34 cellular contexts compared by ENCODE assay signal in the genomic region with DNA sequence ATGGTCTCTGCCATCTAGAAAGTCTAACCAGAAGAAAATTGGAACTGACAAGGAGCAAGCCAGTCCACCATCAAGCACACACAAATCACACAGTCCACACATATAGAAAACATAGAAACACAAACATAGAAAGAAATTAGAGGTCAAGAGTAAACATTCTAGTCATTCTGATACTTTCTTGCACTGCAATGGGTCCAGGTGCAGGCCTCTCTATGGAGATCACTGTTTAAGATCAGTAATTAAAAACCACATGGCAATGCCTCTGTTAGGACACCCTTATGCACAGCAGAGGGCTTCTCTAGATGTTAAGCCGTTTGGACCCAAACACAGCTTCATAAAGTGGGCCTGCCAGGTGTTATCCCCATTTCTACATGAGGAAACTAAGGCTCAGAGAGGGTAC. TPM values are rescaled to one million over a fixed set of nuclear protein-coding genes. Genes with fewer than 3 reads are reported as not detected.
DNase-seq lines count a peak whose midpoint lies in the region; ATAC-seq, FAIRE-seq and TF ChIP-seq lines count a peak whose summit lies in the region.
"Had no signal": no experiment of that assay in that cellular context is flagged by ENCODE, and none has a peak within 500 bp of the region (broad histone marks: within the 10 kb centered on the region; RNA-seq: fewer than 3 reads in every experiment).

No MANE protein-coding gene starts in this region.

- no peaks in the 10 kb centered on the region for H3K4me1 Mint-ChIP-seq in Calu3 (ENCODE audit: low read depth, unreplicated experiment)
- H3K4me1 Mint-ChIP-seq: CD4-positive, alpha-beta memory T cell; IgD-negative memory B cell had no signal

- peaks cover 30% of the 10 kb centered on the region for H3K27me3 Mint-ChIP-seq in Calu3 (ENCODE audit: unreplicated experiment)

- no peaks in the 10 kb centered on the region for H3K79me2 ChIP-seq in K562 (ENCODE audit: control insufficient read depth, insufficient read depth, low read length)

- no TSS peak for BruUV-seq in Calu3 (replicated peaks; lab: Mats Ljungman, UMichigan)
- no TSS peak for BruUV-seq in K562 (replicated peaks; lab: Mats Ljungman, UMichigan)

- TF ChIP-seq EP300 in K562 (IDR thresholded peaks at IDR 0.05; ENCODE audit: low read length), result no peak

- intact Hi-C loops in Calu3 (cut with micrococcal nuclease; ENCODE audit: unreplicated experiment), result no loop called here
- intact Hi-C loops in K562 (cut with micrococcal nuclease), result no loop called here
- intact Hi-C loops in ascending aorta (cut with DNase I), result no loop called here

- H3K4me3 ChIP-seq in HEK293 (ENCODE audit: low read depth, low read length) (no peak overlapping the region), K562 (no peak overlapping the region), ascending aorta (no peak overlapping the region)
- H3K4me3 ChIP-seq: A549; BLaER1 treated with 17β-estradiol and CSF1 and Interleukin-3, amounts not matched to agents 10 nM and 100 nM; GM23338; HAP-1; SJCRH30 had no signal

- H3K36me3 ChIP-seq in HEK293 (ENCODE audit: control insufficient read depth in 2 of 2, insufficient read depth in 1 of 2, low read length in 2 of 2) (no peaks in the 10 kb centered on the region), K562 (ENCODE audit: control insufficient read depth, insufficient read depth, low read length) (no peaks in the 10 kb centered on the region), ascending aorta (no peaks in the 10 kb centered on the region)
- H3K36me3 ChIP-seq: BLaER1 treated with 17β-estradiol and CSF1 and Interleukin-3, amounts not matched to agents 10 nM and 100 nM; HAP-1; SJCRH30 had no signal

- H3K4me1 ChIP-seq in HEK293 (ENCODE audit: control insufficient read depth, insufficient read depth, low read length) (peaks cover 22% of the 10 kb centered on the region), K562 (replicated peaks in 1 of 2; ENCODE audit: control insufficient read depth in 2 of 2, insufficient read depth in 2 of 2, low read length in 2 of 2) (no peaks in the 10 kb centered on the region), ascending aorta (no peaks in the 10 kb centered on the region)
- H3K4me1 ChIP-seq: SJCRH30 had no signal

- peaks cover 2% of the 10 kb centered on the region for H3K9me3 Mint-ChIP-seq in Calu3 (ENCODE audit: low read depth, unreplicated experiment)
- H3K9me3 Mint-ChIP-seq: GM23338; T-cell; T-helper 2 cell treated with Interferon-gamma antibody and Interleukin-4, amounts not matched to agents 5 μg/mL and 100 μg/mL, for 36 hours had no signal

- H4K20me1 ChIP-seq in K562 (replicated peaks; ENCODE audit: control insufficient read depth, insufficient read depth, low read length), result no peaks in the 10 kb centered on the region
- H4K20me1 ChIP-seq: BLaER1 treated with 17β-estradiol and CSF1 and Interleukin-3, amounts not matched to agents 10 nM and 100 nM had no signal

- CTCF ChIA-PET in Calu3 (lab: Charles Lee), result no interaction called here
- CTCF ChIA-PET in HEK293 (lab: Yijun Ruan, JAX), result interaction anchor here (1.2 kb wide), 1 partner anchor 42 kb away, joined by 3 read pairs; no protein-coding TSS in a partner anchor
- CTCF ChIA-PET in K562 (lab: Yijun Ruan, JAX; ENCODE audit: low intra/inter-chr PET ratio), result no interaction called here

- no peak for FAIRE-seq in GM12891 (lab: Jason Lieb, UNC)
- no peak for FAIRE-seq in K562 (lab: Jason Lieb, UNC)
- FAIRE-seq: A549 had no signal

- TF ChIP-seq POLR2A in GM12891 (IDR thresholded peaks at IDR 0.05; ENCODE audit: low read depth, low read length), result no peak
- no peak for TF ChIP-seq POLR2A in K562 (conservative IDR thresholded peaks at IDR 0.05)

- in situ Hi-C loops in K562 (cut with MboI), result no loop called here

- H3K27ac ChIP-seq in HEK293 (ENCODE audit: extremely low read depth, low read depth, low read length) (peak overlapping the region; percentile 83), K562 (ENCODE audit: extremely low read depth, low read depth, low read length) (no peak overlapping the region), ascending aorta (no peak overlapping the region)
- H3K27ac ChIP-seq: BLaER1 treated with 17β-estradiol and CSF1 and Interleukin-3, amounts not matched to agents 10 nM and 100 nM; HL-60; SJCRH30 had no signal

- H2AFZ ChIP-seq in K562 (ENCODE audit: low read depth, low read length), result no peak overlapping the region
- H2AFZ ChIP-seq: GM23338 had no signal

- H3K36me3 Mint-ChIP-seq in Calu3 (ENCODE audit: insufficient read depth, unreplicated experiment), result no peaks in the 10 kb centered on the region
- H3K36me3 Mint-ChIP-seq: CD4-positive, alpha-beta memory T cell; IgD-negative memory B cell; T-cell had no signal

- TF ChIP-seq RAD21 in K562 (CRISPR knock-in tag; conservative IDR thresholded peaks at IDR 0.05 in 1 of 2, IDR thresholded peaks at IDR 0.05 in 1 of 2), result no peak

- H3K9me3 ChIP-seq in HEK293 (ENCODE audit: control insufficient read depth, insufficient read depth, low read depth, low read length) (no peaks in the 10 kb centered on the region), K562 (replicated peaks; ENCODE audit: control insufficient read depth, insufficient read depth, low read depth, low read length) (no peaks in the 10 kb centered on the region; the same call in 1 of the 2 replicates), ascending aorta (no peaks in the 10 kb centered on the region)
- H3K9me3 ChIP-seq: A549; BLaER1 treated with 17β-estradiol and CSF1 and Interleukin-3, amounts not matched to agents 10 nM and 100 nM; HAP-1; SJCRH30 had no signal

- H3K4me3 Mint-ChIP-seq in Calu3 (ENCODE audit: low read depth, unreplicated experiment), result no peak overlapping the region
- H3K4me3 Mint-ChIP-seq: CD4-positive, alpha-beta memory T cell; GM23338; IgD-negative memory B cell; T-cell; T-helper 2 cell treated with Interferon-gamma antibody and Interleukin-4, amounts not matched to agents 5 μg/mL and 100 μg/mL, for 36 hours had no signal

- 0% methylated on average over 1 of the region's 1 CpG for WGBS in K562 (ENCODE audit: insufficient coverage, low coverage, missing lambda C conversion rate)

- H3K27me3 ChIP-seq in K562 (ENCODE audit: control insufficient read depth in 2 of 2, insufficient read depth in 2 of 2, low read length in 2 of 2) (peaks cover 36 to 40% of the 10 kb centered on the region in 2 experiments), ascending aorta (no peaks in the 10 kb centered on the region)
- H3K27me3 ChIP-seq: BLaER1 treated with 17β-estradiol and CSF1 and Interleukin-3, amounts not matched to agents 10 nM and 100 nM; SJCRH30 had no signal

- H3K9ac ChIP-seq in K562 (ENCODE audit: insufficient read depth in 1 of 2, low read depth in 2 of 2, low read length in 2 of 2), result no peak overlapping the region
- H3K9ac ChIP-seq: BLaER1 treated with 17β-estradiol and CSF1 and Interleukin-3, amounts not matched to agents 10 nM and 100 nM had no signal

- POLR2A ChIA-PET in HEK293 (lab: Yijun Ruan, JAX) (no interaction called here), K562 (lab: Yijun Ruan, JAX) (interaction anchor here (0.5 kb wide), 1 partner anchor 495 kb away, joined by 4 read pairs; no protein-coding TSS in a partner anchor)

- no peak for DNase-seq in Calu3
- DNase-seq in GM12891 (ENCODE audit: insufficient read length, low spot score), result peak; percentile 24
- no peak for DNase-seq in K562 (ENCODE audit: extremely low read depth in 1 of 4, low spot score in 3 of 4)
- no peak for DNase-seq in SW 1271 (lab: John Stamatoyannopoulos, UW)
- DNase-seq in ascending aorta (ENCODE audit: low spot score in 2 of 2), result no peak
- no peak for DNase-seq in ureter (ENCODE audit: low spot score)
- no peak for DNase-seq in GM19238 (ENCODE audit: insufficient read length, low spot score)
- DNase-seq: AML-193; CD4-positive, alpha-beta memory T cell; COR-L47; DMS79; EL; GDM1; NCI-H1092; NCI-H1436; NCI-H1930; NCI-H2107; NCI-H446; NCI-H524 treated with DMSO at 0.1 percent for 48 hours; NCI-H82; NK-92 treated with Interleukin-12 subunit alpha and Interleukin-12 subunit beta, amount 100 ng/mL, for 24 hours; PC-3; SJCRH30; T-cell had no signal

- H3K9me1 ChIP-seq in K562 (ENCODE audit: control insufficient read depth, insufficient read depth, low read length), result no peaks in the 10 kb centered on the region

- H3K4me2 ChIP-seq in K562 (ENCODE audit: insufficient read depth, low read length), result no peak overlapping the region
- H3K4me2 ChIP-seq: GM23338 had no signal

- TF ChIP-seq CTCF in Calu3 (IDR thresholded peaks at IDR 0.05; ENCODE audit: unreplicated experiment), result no peak
- TF ChIP-seq CTCF in HEK293 (tag by site-specific recombination; IDR thresholded peaks at IDR 0.05), result no peak
- no peak for TF ChIP-seq CTCF in K562 (IDR thresholded peaks at IDR 0.05 in 2 of 3, conservative IDR thresholded peaks at IDR 0.05 in 1 of 3; ENCODE audit: insufficient read depth in 2 of 3, low read depth in 1 of 3, low read length in 3 of 3)
- no peak for TF ChIP-seq CTCF in ascending aorta (IDR thresholded peaks at IDR 0.05)

- ATAC-seq in K562, result peak; percentile 35; the same call in 1 of the 3 replicates
- ATAC-seq: A549, GM23338, Right ventricle myocardium inferior, SK-N-SH treated with all-trans-retinoic acid at 6 μM for 48 hours, T-cell had no signal

- H3K27ac Mint-ChIP-seq in Calu3 (ENCODE audit: unreplicated experiment), result peak overlapping the region; percentile 22
- H3K27ac Mint-ChIP-seq: CD4-positive, alpha-beta memory T cell; IgD-negative memory B cell; T-cell; T-helper 2 cell treated with Interferon-gamma antibody and Interleukin-4, amounts not matched to agents 5 μg/mL and 100 μg/mL, for 36 hours had no signal

RNA-seq across cellular contexts. Expression of a gene that starts 42.8 kb away (rescaled TPM):
- total RNA-seq in Calu3 (2022) (3.9 and 4.3 TPM in 2 replicates), K562 (2014; rRNA removed) (4.0 TPM in 2 replicates), K562 (2014; rRNA removed; fragmentation: Illumina TruSeq; extraction: Trizol) (1.6 and 1.9 TPM in 2 replicates), K562 (2015; rRNA removed; fragmentation: Illumina TruSeq; extraction: Trizol) (1.1 and 1.2 TPM in 2 replicates), K562 (2021) (7.3 and 8.7 TPM in 2 replicates), ascending aorta (42.0 TPM), ureter (42.4 TPM)
- 2.4 TPM for polyA plus RNA-seq in GM12891 (2012; ENCODE audit: low read depth, missing spikeins)
- total RNA-seq in K562 (2011; cell fraction: chromatin; rRNA removed; ENCODE audit: low replicate concordance), result 37.5 and 58.5 TPM in 2 replicates
- 38.7 and 44.9 TPM in 2 replicates for total RNA-seq in K562 (2011; cell fraction: nucleolus; rRNA removed)
- 41.6 and 49.3 TPM in 2 replicates for total RNA-seq in K562 (2011; cell fraction: nucleoplasm; rRNA removed)
- polyA plus RNA-seq in K562 (2011; rRNA removed) (2.1 and 3.2 TPM in 2 replicates), K562 (2014; fragmentation: Illumina TruSeq; extraction: Trizol) (4.1 and 5.4 TPM in 2 replicates), K562 (2014; fragmentation: Nextera tagmentation; extraction: Ambion mirVana) (under 1 TPM; 0.30 to 0.32 TPM), K562 (2014; rRNA removed) (2.5 and 4.7 TPM in 2 replicates)
- 3.3 and 3.5 TPM in 2 replicates for polyA plus RNA-seq in K562 (2011; cell fraction: cytosol; rRNA removed)
- 7.3 and 12.9 TPM in 2 replicates for polyA plus RNA-seq in K562 (2011; cell fraction: nucleus; rRNA removed)
- 3.6 and 8.0 TPM in 2 replicates for polyA plus RNA-seq in K562 (2012)
- polyA minus RNA-seq in K562 (2011; rRNA and poly(A)+ RNA removed), result 6.7 and 10.2 TPM in 2 replicates
- 5.6 and 7.4 TPM in 2 replicates for polyA minus RNA-seq in K562 (2011; cell fraction: cytosol; rRNA and poly(A)+ RNA removed)
- polyA minus RNA-seq in K562 (2011; cell fraction: nucleus; rRNA and poly(A)+ RNA removed), result 13.2 and 15.6 TPM in 2 replicates
